ENCODE assay signal across 25 cellular contexts in genomic region chr2:138521821-138522220, GRCh38.
"Had no signal": no experiment of that assay in that cellular context is flagged by ENCODE, and none has a peak within 500 bp of the region (broad histone marks: within the 10 kb centered on the region; RNA-seq: fewer than 3 reads in every experiment).

No MANE protein-coding gene starts in this region.

- ATAC-seq: esophagus mucosa, gastrocnemius medialis, psoas muscle, right cardiac atrium, upper lobe of right lung had no signal

- H3K27me3 ChIP-seq: ascending aorta, gastrocnemius medialis, ovary, testis, upper lobe of right lung had no signal

- H3K9me3 ChIP-seq: ascending aorta, gastrocnemius medialis, psoas muscle, testis, upper lobe of right lung had no signal

- H3K27me3 Mint-ChIP-seq: dendritic cell treated with granulocyte-macrophage colony-stimulating factor and Interleukin-4, amounts not matched to agents 40 ng/mL and 50 ng/mL, for 4 days had no signal

- H3K4me1 ChIP-seq: testis had no signal

- H3K36me3 ChIP-seq: gastrocnemius medialis, ovary, upper lobe of right lung had no signal

- DNase-seq: activated CD4-positive, alpha-beta T cell treated with anti-CD3 and anti-CD28 coated beads, Interleukin-2, amount 50 U/mL, for 1 hour; activated CD4-positive, CD25-positive, alpha-beta regulatory T cell treated with anti-CD3 and anti-CD28 coated beads, Interleukin-2, amount 50 U/mL, for 72 hours; activated CD8-positive, alpha-beta memory T cell treated with anti-CD3 and anti-CD28 coated beads for 24 hours; activated CD8-positive, alpha-beta memory T cell treated with anti-CD3 and anti-CD28 coated beads, Interleukin-2, amount 50 U/mL, for 48 hours; activated effector memory CD4-positive, alpha-beta T cell treated with anti-CD3 and anti-CD28 coated beads, Interleukin-2, amount 50 U/mL, for 16 hours; activated naive CD4-positive, alpha-beta T cell treated with anti-CD3 and anti-CD28 coated beads, Interleukin-2, amount 50 U/mL, for 16 hours; activated T-cell treated with anti-CD3 and anti-CD28 coated beads, Interleukin-2, amount 50 U/mL, for 48 hours; effector CD8-positive, alpha-beta T cell; gastrocnemius medialis; head of caudate nucleus; immature natural killer cell; kidney glomerular epithelial cell; left ventricle myocardium inferior; ovary; psoas muscle; right cardiac atrium; small intestine; stimulated activated CD4-positive, alpha-beta T cell treated with anti-CD3 and anti-CD28 coated beads, Interleukin-15, amount 100 ng/mL, for 24 hours; stimulated activated CD4-positive, alpha-beta T cell treated with anti-CD3 and anti-CD28 coated beads, Interleukin-4, amount 100 ng/mL, for 1 hour; T1000; testis; upper lobe of right lung had no signal

- H3K27ac Mint-ChIP-seq: dendritic cell treated with granulocyte-macrophage colony-stimulating factor and Interleukin-4, amounts not matched to agents 40 ng/mL and 50 ng/mL, for 4 days had no signal

- H3K4me3 ChIP-seq: ascending aorta, gastrocnemius medialis, left ventricle myocardium inferior, ovary, psoas muscle, testis, upper lobe of right lung had no signal

- H3K27ac ChIP-seq: ascending aorta, gastrocnemius medialis, left ventricle myocardium inferior, ovary, psoas muscle, testis, upper lobe of right lung had no signal

- H3K4me3 Mint-ChIP-seq: dendritic cell treated with granulocyte-macrophage colony-stimulating factor and Interleukin-4, amounts not matched to agents 40 ng/mL and 50 ng/mL, for 4 days; immature natural killer cell had no signal
